15 cellular contexts compared by ENCODE assay signal in the genomic region with DNA sequence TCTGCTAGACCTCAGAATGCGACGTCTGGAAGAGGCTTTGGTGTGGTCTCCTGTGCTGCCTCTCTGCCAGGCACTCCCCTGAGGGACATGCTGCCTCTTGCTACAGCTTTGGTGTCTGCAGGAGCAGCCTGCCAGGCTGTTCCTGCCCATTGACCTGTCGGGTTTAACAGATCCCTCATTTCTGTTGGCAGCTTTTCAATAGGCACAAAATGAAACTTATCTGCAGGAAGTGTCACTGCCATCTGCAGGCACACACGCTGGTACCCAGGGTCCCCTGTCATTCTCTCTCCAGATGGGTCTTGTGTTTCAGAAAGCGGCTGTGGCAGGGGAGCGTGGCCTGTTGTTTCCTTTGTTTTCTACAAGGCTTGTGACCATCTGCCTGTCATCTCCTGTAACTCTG.
DNase-seq lines count a peak whose midpoint lies in the region; ATAC-seq and TF ChIP-seq lines count a peak whose summit lies in the region.
"Had no signal": no experiment of that assay in that cellular context is flagged by ENCODE, and none has a peak within 500 bp of the region (broad histone marks: within the 10 kb centered on the region; RNA-seq: fewer than 3 reads in every experiment).

No MANE protein-coding gene starts in this region.

- in situ Hi-C loops in GM13976 (cut with MboI; ENCODE audit: low sequenced_read_pairs, unreplicated experiment): no loop called here

- no peaks in the 10 kb centered on the region for H3K27me3 ChIP-seq in colonic mucosa
- H3K27me3 ChIP-seq: esophagus squamous epithelium had no signal

- intact Hi-C loops in colonic mucosa (cut with DNase I): no loop called here

- DNase-seq in NCI-H2081 treated with DMSO at 0.1 percent for 48 hours (lab: John Stamatoyannopoulos, UW) (peak; percentile 50), pons (ENCODE audit: low spot score) (peak; percentile 11), GM13976 (ENCODE audit: low spot score) (no peak), colonic mucosa (no peak)
- DNase-seq: activated CD4-positive, CD25-positive, alpha-beta regulatory T cell; activated CD8-positive, alpha-beta memory T cell treated with anti-CD3 and anti-CD28 coated beads, Interleukin-2, amount 10 ng/mL, durations not matched to agents 7 days and 5 days; activated gamma-delta T cell treated with Interleukin-2 at 50 U/mL for 16 hours; CD4-positive, alpha-beta T cell; dorsolateral prefrontal cortex; esophagus squamous epithelium; NCI-H2029; PC-3 had no signal

- no peak overlapping the region for H3K9ac ChIP-seq in colonic mucosa (ENCODE audit: low read depth in 2 of 2, low read length in 2 of 2)

- ATAC-seq in GM18907 (IDR thresholded peaks at IDR 0.05; ENCODE audit: unreplicated experiment): peak; percentile 42
- peak; percentile 49; the same call in 1 of the 3 replicates for ATAC-seq in SK-N-SH treated with all-trans-retinoic acid at 6 μM for 48 hours
- no peak for ATAC-seq in HG03025 (IDR thresholded peaks at IDR 0.05; ENCODE audit: low FRiP score, unreplicated experiment)
- ATAC-seq: activated CD8-positive, alpha-beta memory T cell treated with anti-CD3 and anti-CD28 coated beads, Interleukin-2, amount 10 ng/mL, durations not matched to agents 7 days and 5 days; PC-3 had no signal

- no peak overlapping the region for H3K4me3 ChIP-seq in colonic mucosa
- H3K4me3 ChIP-seq: dorsolateral prefrontal cortex, esophagus squamous epithelium had no signal

- TF ChIP-seq CTCF in GM13976 (IDR thresholded peaks at IDR 0.05; ENCODE audit: borderline replicate concordance, control extremely low read depth, extremely low read depth, insufficient read depth, missing control alignments) (no peak), colonic mucosa (IDR thresholded peaks at IDR 0.05) (no peak)

- H3K9me3 ChIP-seq in colonic mucosa: no peaks in the 10 kb centered on the region
- H3K9me3 ChIP-seq: esophagus squamous epithelium had no signal

- no peaks in the 10 kb centered on the region for H3K36me3 ChIP-seq in colonic mucosa
- H3K36me3 ChIP-seq: esophagus squamous epithelium had no signal

- H3K4me1 ChIP-seq in colonic mucosa: no peaks in the 10 kb centered on the region
- H3K4me1 ChIP-seq: esophagus squamous epithelium had no signal

- H3K27ac ChIP-seq in colonic mucosa: no peak overlapping the region
- H3K27ac ChIP-seq: dorsolateral prefrontal cortex, esophagus squamous epithelium had no signal

TF ChIP-seq in SK-N-SH treated with all-trans-retinoic acid at 6 μM for 48 hours, 23 proteins besides CTCF, POLR2A, EP300 and RAD21:
- TF ChIP-seq, protein P1, sequence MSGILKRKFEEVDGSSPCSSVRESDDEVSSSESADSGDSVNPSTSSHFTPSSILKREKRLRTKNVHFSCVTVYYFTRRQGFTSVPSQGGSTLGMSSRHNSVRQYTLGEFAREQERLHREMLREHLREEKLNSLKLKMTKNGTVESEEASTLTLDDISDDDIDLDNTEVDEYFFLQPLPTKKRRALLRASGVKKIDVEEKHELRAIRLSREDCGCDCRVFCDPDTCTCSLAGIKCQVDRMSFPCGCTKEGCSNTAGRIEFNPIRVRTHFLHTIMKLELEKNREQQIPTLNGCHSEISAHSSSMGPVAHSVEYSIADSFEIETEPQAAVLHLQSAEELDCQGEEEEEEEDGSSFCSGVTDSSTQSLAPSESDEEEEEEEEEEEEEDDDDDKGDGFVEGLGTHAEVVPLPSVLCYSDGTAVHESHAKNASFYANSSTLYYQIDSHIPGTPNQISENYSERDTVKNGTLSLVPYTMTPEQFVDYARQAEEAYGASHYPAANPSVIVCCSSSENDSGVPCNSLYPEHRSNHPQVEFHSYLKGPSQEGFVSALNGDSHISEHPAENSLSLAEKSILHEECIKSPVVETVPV (CRISPR knock-in tag; IDR thresholded peaks at IDR 0.05): no peak
- TF ChIP-seq TCF4 (CRISPR knock-in tag; IDR thresholded peaks at IDR 0.05; ENCODE audit: borderline replicate concordance): peak; percentile 29; the same call in 1 of the 2 replicates
TF ChIP-seq in SK-N-SH treated with all-trans-retinoic acid at 6 μM for 48 hours: peak in this region for 1.

Comparison
In these comparisons a context has a peak if more than half of its experiments do, and no peak if none do; other contexts are left out.
1. DNase-seq: peak in NCI-H2081 treated with DMSO at 0.1 percent for 48 hours (single experiment) and pons (single experiment); none in GM13976 (single experiment) and colonic mucosa (single experiment).